19 cellular contexts compared by ENCODE assay signal in the genomic region with DNA sequence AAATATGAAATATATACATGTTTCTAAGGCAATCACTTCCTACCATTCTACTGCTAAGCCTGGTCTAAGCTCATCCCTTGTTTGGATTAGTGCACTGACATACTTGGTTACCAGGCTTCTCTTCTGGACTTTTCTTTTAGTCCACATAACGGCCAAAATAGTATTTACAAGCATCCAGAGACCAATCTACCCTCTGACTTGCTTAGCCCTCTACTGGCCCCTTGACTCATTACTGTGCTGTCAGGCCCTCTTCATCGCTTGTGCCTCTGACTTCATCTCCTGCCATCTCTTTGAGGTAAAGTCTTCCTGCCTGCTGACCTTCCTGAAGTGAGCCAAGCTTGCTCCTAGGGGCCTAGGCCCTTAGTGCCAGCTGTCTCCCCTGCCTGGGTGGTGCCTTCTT.
"Had no signal": no experiment of that assay in that cellular context is flagged by ENCODE, and none has a peak within 500 bp of the region (broad histone marks: within the 10 kb centered on the region; RNA-seq: fewer than 3 reads in every experiment).

No MANE protein-coding gene starts in this region.

- H3K27ac Mint-ChIP-seq: activated naive CD4-positive, alpha-beta T cell treated with anti-CD3 and anti-CD28 coated beads for 36 hours; activated T-helper 17 cell treated with anti-CD3 and anti-CD28 coated beads, Interleukin-2, amount 50 U/mL, for 72 hours; naive thymus-derived CD4-positive, alpha-beta T cell had no signal

- DNase-seq: activated CD4-positive, alpha-beta T cell treated with anti-CD3 and anti-CD28 coated beads, Interleukin-2, amount 50 U/mL, for 1 hour; activated CD4-positive, CD25-positive, alpha-beta regulatory T cell; activated naive CD4-positive, alpha-beta T cell treated with anti-CD3 and anti-CD28 coated beads for 36 hours; activated T-cell treated with anti-CD3 and anti-CD28 coated beads for 4 hours; body of pancreas; cerebellar nuclear complex; hippocampal formation; immature natural killer cell; left cardiac atrium; midbrain; naive thymus-derived CD4-positive, alpha-beta T cell; stimulated activated CD4-positive, alpha-beta T cell treated with anti-CD3 and anti-CD28 coated beads, Interleukin-2, amount 100 ng/mL, for 48 hours; stimulated activated naive CD4-positive, alpha-beta T cell treated with Interleukin-2 at 50 U/mL for 16 hours; upper lobe of left lung had no signal

- H3K9me3 Mint-ChIP-seq: activated T-helper 17 cell treated with anti-CD3 and anti-CD28 coated beads, Interleukin-2, amount 50 U/mL, for 72 hours had no signal

- H3K4me3 Mint-ChIP-seq: activated naive CD4-positive, alpha-beta T cell treated with anti-CD3 and anti-CD28 coated beads for 36 hours; activated T-helper 17 cell treated with anti-CD3 and anti-CD28 coated beads, Interleukin-2, amount 50 U/mL, for 72 hours; immature natural killer cell; naive thymus-derived CD4-positive, alpha-beta T cell had no signal

- H3K4me3 ChIP-seq: body of pancreas, gastroesophageal sphincter, lung, SJSA1, upper lobe of left lung had no signal

- H3K27me3 Mint-ChIP-seq: activated T-helper 17 cell treated with anti-CD3 and anti-CD28 coated beads, Interleukin-2, amount 50 U/mL, for 72 hours; naive thymus-derived CD4-positive, alpha-beta T cell had no signal

- H3K27ac ChIP-seq: body of pancreas, gastroesophageal sphincter, neutrophil, SJSA1, upper lobe of left lung had no signal

- H3K36me3 ChIP-seq: gastroesophageal sphincter, neutrophil, SJSA1, upper lobe of left lung had no signal

- ATAC-seq: activated T-helper 17 cell treated with anti-CD3 and anti-CD28 coated beads, Interleukin-2, amount 50 U/mL, for 72 hours; body of pancreas; gastroesophageal sphincter; left cardiac atrium; naive thymus-derived CD4-positive, alpha-beta T cell had no signal

- H3K27me3 ChIP-seq: body of pancreas, gastroesophageal sphincter, neutrophil, SJSA1, upper lobe of left lung had no signal

- H3K9me3 ChIP-seq: body of pancreas, neutrophil had no signal

- H3K4me1 ChIP-seq: SJSA1 had no signal
